ENCODE assay signal across 19 cellular contexts in the genomic region with DNA sequence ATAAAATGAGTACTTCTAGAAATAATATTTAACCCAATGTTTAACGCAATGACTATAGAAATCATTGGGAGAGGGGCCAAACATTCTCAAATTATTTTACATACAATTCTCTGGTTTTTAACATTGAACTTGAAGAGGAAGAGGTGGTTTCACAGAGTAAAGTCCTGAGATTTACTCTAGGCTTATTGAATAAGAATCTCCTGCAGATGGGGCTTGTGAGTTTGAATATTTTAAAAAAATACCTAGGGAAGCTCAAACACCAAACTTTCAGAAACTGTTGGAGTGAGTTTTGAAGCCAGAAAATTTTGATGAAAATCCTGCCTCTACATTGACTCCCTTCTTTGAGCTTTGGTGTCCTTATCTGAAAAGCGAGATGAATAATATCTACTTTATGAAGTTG.
DNase-seq lines count a peak whose midpoint lies in the region; ATAC-seq and TF ChIP-seq lines count a peak whose summit lies in the region.
"Had no signal": no experiment of that assay in that cellular context is flagged by ENCODE, and none has a peak within 500 bp of the region (broad histone marks: within the 10 kb centered on the region; RNA-seq: fewer than 3 reads in every experiment).

No MANE protein-coding gene starts in this region.

- H3K4me3 ChIP-seq in cardiac muscle cell = no peak overlapping the region
- H3K4me3 ChIP-seq in right atrium auricular region = no peak overlapping the region
- no peak overlapping the region for H3K4me3 ChIP-seq in endodermal cell (ENCODE audit: low read length)
- H3K4me3 ChIP-seq: A549, Peyer's patch had no signal

- DNase-seq in cardiac muscle cell (ENCODE audit: low read depth in 1 of 2, low spot score in 1 of 2) (no peak), right atrium auricular region (ENCODE audit: low spot score) (no peak), endodermal cell (no peak), GM13977 (ENCODE audit: low spot score) (no peak)
- DNase-seq: C1 segment of cervical spinal cord, GDM1, GOT3, KG1, MM.1S, NCI-H1105 treated with DMSO at 0.1 percent for 48 hours, NCI-H1930, NCI-H2171, Peyer's patch, SHP77 treated with DMSO at 0.1 percent for 48 hours had no signal

- no peak overlapping the region for H3K4me3 Mint-ChIP-seq in endodermal cell

- H3K27ac ChIP-seq in cardiac muscle cell = no peak overlapping the region
- no peak overlapping the region for H3K27ac ChIP-seq in right atrium auricular region
- H3K27ac ChIP-seq in endodermal cell (ENCODE audit: low read depth, low read length) = no peak overlapping the region
- H3K27ac ChIP-seq: A549, Peyer's patch had no signal

- H3K36me3 ChIP-seq in cardiac muscle cell (no peaks in the 10 kb centered on the region), right atrium auricular region (no peaks in the 10 kb centered on the region), endodermal cell (ENCODE audit: control insufficient read depth, insufficient read depth, low read length) (no peaks in the 10 kb centered on the region)
- H3K36me3 ChIP-seq: Peyer's patch had no signal

- H3K27ac Mint-ChIP-seq in endodermal cell = no peak overlapping the region

- H3K27me3 Mint-ChIP-seq in endodermal cell (ENCODE audit: insufficient read depth) = no peaks in the 10 kb centered on the region

- no peaks in the 10 kb centered on the region for H3K9me3 Mint-ChIP-seq in endodermal cell

- no peaks in the 10 kb centered on the region for H3K36me3 Mint-ChIP-seq in endodermal cell (ENCODE audit: low read depth)

- no peak for ATAC-seq in HG02885 (IDR thresholded peaks at IDR 0.05; ENCODE audit: poor library complexity, unreplicated experiment)
- no peak for ATAC-seq in HG02840 (IDR thresholded peaks at IDR 0.05; ENCODE audit: low FRiP score, unreplicated experiment)
- no peak for ATAC-seq in HG03457 (IDR thresholded peaks at IDR 0.05; ENCODE audit: unreplicated experiment)
- ATAC-seq: A549 had no signal

- peak; percentile 3 for TF ChIP-seq CTCF in cardiac muscle cell (IDR thresholded peaks at IDR 0.05; ENCODE audit: low read depth, low read length)
- TF ChIP-seq CTCF in right atrium auricular region (IDR thresholded peaks at IDR 0.05) = no peak
- TF ChIP-seq CTCF in LNCAP (IDR thresholded peaks at IDR 0.05) = 0 out of 2 replicates have a peak, but pooled peaks have one; percentile 4
- TF ChIP-seq CTCF in endodermal cell (conservative IDR thresholded peaks at IDR 0.05) = peak; percentile 23
- TF ChIP-seq CTCF in GM13977 (IDR thresholded peaks at IDR 0.05; ENCODE audit: extremely low read depth, insufficient read depth, missing control alignments) = no peak

- H3K27me3 ChIP-seq in cardiac muscle cell (no peaks in the 10 kb centered on the region), right atrium auricular region (no peaks in the 10 kb centered on the region), endodermal cell (ENCODE audit: control insufficient read depth, insufficient read depth, low read length, poor library complexity, severe bottlenecking) (no peaks in the 10 kb centered on the region)
- H3K27me3 ChIP-seq: Peyer's patch had no signal

- H3K4me1 ChIP-seq in cardiac muscle cell (ENCODE audit: low read depth) = peaks cover 2% of the 10 kb centered on the region
- H3K4me1 ChIP-seq in right atrium auricular region = no peaks in the 10 kb centered on the region
- H3K4me1 ChIP-seq in endodermal cell (ENCODE audit: control insufficient read depth, insufficient read depth, low read length) = peaks cover 4% of the 10 kb centered on the region
- H3K4me1 ChIP-seq: A549, Peyer's patch had no signal

- H3K9me3 ChIP-seq in cardiac muscle cell (ENCODE audit: low read depth) (no peaks in the 10 kb centered on the region), right atrium auricular region (no peaks in the 10 kb centered on the region), endodermal cell (ENCODE audit: control insufficient read depth, low read length) (no peaks in the 10 kb centered on the region)
- H3K9me3 ChIP-seq: A549, Peyer's patch had no signal

- no peak overlapping the region for H3K9ac ChIP-seq in endodermal cell (ENCODE audit: extremely low read depth, low read length, poor library complexity, severe bottlenecking)

- in situ Hi-C loops in GM13977 (cut with MboI; ENCODE audit: low pct_unique_long_range_greater_than_20kb, low sequenced_read_pairs, unreplicated experiment) = no loop called here

- peaks cover 13% of the 10 kb centered on the region for H3K4me1 Mint-ChIP-seq in endodermal cell

- WGBS in endodermal cell (ENCODE audit: insufficient coverage in 1 of 2, insufficient read length in 1 of 2), 2 experiments = 94% methylated on average over 2 of the region's 2 CpGs; no CpG with 5 or more reads in 1 of the 2 experiments

Comparison
In these comparisons a context has a peak if more than half of its experiments do, and no peak if none do; other contexts are left out.
1. CTCF ChIP-seq: peak in cardiac muscle cell (single experiment), LNCAP (single experiment) and endodermal cell (single experiment); none in right atrium auricular region (0 of 2) and GM13977 (single experiment).